Comparison of ENCODE assay signal across 12 cellular contexts in genomic region chr14:58750321-58751269, GRCh38.
"Had no signal": no experiment of that assay in that cellular context is flagged by ENCODE, and none has a peak within 500 bp of the region (broad histone marks: within the 10 kb centered on the region; RNA-seq: fewer than 3 reads in every experiment).

No MANE protein-coding gene starts in this region.

- H3K27ac ChIP-seq: gastroesophageal sphincter, testis had no signal

- H3K36me3 Mint-ChIP-seq: naive thymus-derived CD8-positive, alpha-beta T cell had no signal

- H3K9me3 ChIP-seq: gastroesophageal sphincter, heart right ventricle, lower lobe of right lung, testis had no signal

- H3K27me3 Mint-ChIP-seq: stimulated activated naive CD8-positive, alpha-beta T cell treated with anti-CD3 and anti-CD28 coated beads, Interleukin-15, Interleukin-2, amounts not matched to agents 100 ng/mL and 50 ng/mL, for 24 hours had no signal

- H3K9me3 Mint-ChIP-seq: activated CD4-positive, alpha-beta T cell treated with anti-CD3 and anti-CD28 coated beads, Interleukin-2, amount 10 ng/mL, durations not matched to agents 7 days and 5 days; activated T-helper 1 cell treated with anti-CD3 and anti-CD28 coated beads, Interleukin-12 subunit alpha, Interleukin-12 subunit beta, Interleukin-2, Interleukin-4 antibody, amounts not matched to agents 30 ng/mL and 10 ng/mL and 1 ng/mL, durations not matched to agents 14 hours and 24 hours and 36 hours; naive thymus-derived CD8-positive, alpha-beta T cell; stimulated activated naive CD8-positive, alpha-beta T cell treated with anti-CD3 and anti-CD28 coated beads, Interleukin-15, Interleukin-2, amounts not matched to agents 100 ng/mL and 50 ng/mL, for 24 hours had no signal

- H3K27me3 ChIP-seq: gastroesophageal sphincter, heart right ventricle, testis had no signal

- H3K27ac Mint-ChIP-seq: activated T-helper 1 cell treated with anti-CD3 and anti-CD28 coated beads, Interleukin-12 subunit alpha, Interleukin-12 subunit beta, Interleukin-2, Interleukin-4 antibody, amounts not matched to agents 30 ng/mL and 10 ng/mL and 1 ng/mL, durations not matched to agents 14 hours and 24 hours and 36 hours; naive thymus-derived CD8-positive, alpha-beta T cell; stimulated activated naive CD8-positive, alpha-beta T cell treated with anti-CD3 and anti-CD28 coated beads, Interleukin-15, Interleukin-2, amounts not matched to agents 100 ng/mL and 50 ng/mL, for 24 hours had no signal

- DNase-seq: activated CD4-positive, alpha-beta T cell treated with anti-CD3 and anti-CD28 coated beads, Interleukin-2, amount 10 ng/mL, durations not matched to agents 7 days and 5 days; activated CD8-positive, alpha-beta memory T cell treated with anti-CD3 and anti-CD28 coated beads for 24 hours; activated naive CD4-positive, alpha-beta T cell treated with Interleukin-2 at 50 U/mL for 16 hours; heart right ventricle; left cardiac atrium; lower lobe of right lung; naive thymus-derived CD8-positive, alpha-beta T cell; occipital lobe; testis had no signal

- H3K36me3 ChIP-seq: gastroesophageal sphincter, heart right ventricle, lower lobe of right lung had no signal

- ATAC-seq: gastroesophageal sphincter; heart right ventricle; left cardiac atrium; lower lobe of right lung; naive thymus-derived CD8-positive, alpha-beta T cell had no signal

- H3K4me3 ChIP-seq: gastroesophageal sphincter, heart right ventricle, lower lobe of right lung, testis had no signal

- H3K4me3 Mint-ChIP-seq: activated CD4-positive, alpha-beta T cell treated with anti-CD3 and anti-CD28 coated beads, Interleukin-2, amount 10 ng/mL, durations not matched to agents 7 days and 5 days; activated T-helper 1 cell treated with anti-CD3 and anti-CD28 coated beads, Interleukin-12 subunit alpha, Interleukin-12 subunit beta, Interleukin-2, Interleukin-4 antibody, amounts not matched to agents 30 ng/mL and 10 ng/mL and 1 ng/mL, durations not matched to agents 14 hours and 24 hours and 36 hours; stimulated activated naive CD8-positive, alpha-beta T cell treated with anti-CD3 and anti-CD28 coated beads, Interleukin-15, Interleukin-2, amounts not matched to agents 100 ng/mL and 50 ng/mL, for 24 hours had no signal
